In the genomic region with DNA sequence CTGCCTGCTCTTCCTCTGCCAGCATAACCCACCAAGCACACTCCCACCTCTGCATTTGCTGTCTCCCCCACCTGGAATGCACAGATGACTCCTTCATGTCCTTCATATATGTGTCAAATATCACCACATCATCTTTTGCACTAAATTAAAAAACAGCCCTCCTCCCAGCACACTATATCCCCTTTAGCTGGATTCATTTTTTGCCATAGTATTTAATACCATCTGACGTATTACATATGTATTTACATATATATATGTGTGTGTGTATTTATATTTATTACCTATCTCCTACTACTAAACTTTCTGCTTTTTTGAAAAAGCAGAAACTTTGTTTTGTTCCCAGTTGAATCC, we compare ENCODE assay signal across 12 cellular contexts. TPM values are rescaled to one million over a fixed set of nuclear protein-coding genes. Genes with fewer than 3 reads are reported as not detected.
DNase-seq lines count a peak whose midpoint lies in the region; TF ChIP-seq lines count a peak whose summit lies in the region.
"Had no signal": no experiment of that assay in that cellular context is flagged by ENCODE, and none has a peak within 500 bp of the region (broad histone marks: within the 10 kb centered on the region; RNA-seq: fewer than 3 reads in every experiment).

No MANE protein-coding gene starts in this region.

- H3K9me3 Mint-ChIP-seq in T-helper 2 cell treated with Interferon-gamma antibody and Interleukin-4, amounts not matched to agents 5 μg/mL and 100 μg/mL, for 36 hours, result no peaks in the 10 kb centered on the region
- H3K9me3 Mint-ChIP-seq: IgD-negative memory B cell had no signal

- no peaks in the 10 kb centered on the region for H3K79me2 ChIP-seq in MM.1S (ENCODE audit: low read length)

- H2BK5ac ChIP-seq in neuronal stem cell (ENCODE audit: low read length), result no peak overlapping the region

- H3K9me2 ChIP-seq in MM.1S (replicated peaks; ENCODE audit: insufficient read depth, low read length), result no peaks in the 10 kb centered on the region

- peaks cover 8% of the 10 kb centered on the region for H3K36me3 Mint-ChIP-seq in T-helper 2 cell treated with Interferon-gamma antibody and Interleukin-4, amounts not matched to agents 5 μg/mL and 100 μg/mL, for 36 hours (ENCODE audit: low read depth)

- H2AK5ac ChIP-seq in neuronal stem cell (ENCODE audit: low read depth, low read length), result no peak overlapping the region

- H3K79me1 ChIP-seq in neuronal stem cell (ENCODE audit: low read depth, low read length), result no peaks in the 10 kb centered on the region

- peaks cover 8% of the 10 kb centered on the region for H3K4me1 ChIP-seq in MM.1S (ENCODE audit: low read length)
- H3K4me1 ChIP-seq in ectodermal cell (ENCODE audit: control insufficient read depth, insufficient read depth, low read length), result peaks cover 4% of the 10 kb centered on the region
- H3K4me1 ChIP-seq in neuronal stem cell (ENCODE audit: control insufficient read depth in 2 of 2, insufficient read depth in 1 of 2, low read depth in 1 of 2, low read length in 2 of 2), result peaks cover 0 to 3% of the 10 kb centered on the region in 2 donors
- H3K4me1 ChIP-seq in thyroid gland, result no peaks in the 10 kb centered on the region
- H3K4me1 ChIP-seq: adrenal gland, colonic mucosa had no signal

- H3K4me3 Mint-ChIP-seq in T-helper 2 cell treated with Interferon-gamma antibody and Interleukin-4, amounts not matched to agents 5 μg/mL and 100 μg/mL, for 36 hours, result peak overlapping the region; percentile 60
- H3K4me3 Mint-ChIP-seq: IgD-negative memory B cell had no signal

- peak overlapping the region; percentile 23; the same call in 1 of the 2 replicates for H3K4me2 ChIP-seq in MM.1S (ENCODE audit: low read depth, low read length)
- H3K4me2 ChIP-seq in neuronal stem cell (ENCODE audit: insufficient read depth, low read length, poor library complexity, severe bottlenecking), result no peak overlapping the region

- peak overlapping the region; percentile 81 for H3K27ac Mint-ChIP-seq in T-helper 2 cell treated with Interferon-gamma antibody and Interleukin-4, amounts not matched to agents 5 μg/mL and 100 μg/mL, for 36 hours
- H3K27ac Mint-ChIP-seq: IgD-negative memory B cell had no signal

- H3K27me3 Mint-ChIP-seq in T-helper 2 cell treated with Interferon-gamma antibody and Interleukin-4, amounts not matched to agents 5 μg/mL and 100 μg/mL, for 36 hours (ENCODE audit: low read depth), result no peaks in the 10 kb centered on the region
- H3K27me3 Mint-ChIP-seq: IgD-negative memory B cell had no signal

- H4K91ac ChIP-seq in neuronal stem cell (ENCODE audit: low read depth, low read length, poor library complexity), result no peak overlapping the region

- H3K27ac ChIP-seq in MM.1S (ENCODE audit: low read length) (no peak overlapping the region), ectodermal cell (ENCODE audit: insufficient read depth, low read depth, low read length, poor library complexity, severe bottlenecking) (peak overlapping the region; percentile 55), neuronal stem cell (replicated peaks; ENCODE audit: low read length) (no peak overlapping the region), thyroid gland (no peak overlapping the region)
- H3K27ac ChIP-seq: adrenal gland, colonic mucosa, skin epidermis had no signal

- H2BK15ac ChIP-seq in neuronal stem cell (ENCODE audit: low read length), result no peak overlapping the region

- H2BK12ac ChIP-seq in neuronal stem cell (ENCODE audit: low read length), result peak overlapping the region; percentile 60

- H3K9me3 ChIP-seq in MM.1S (replicated peaks; ENCODE audit: insufficient read depth, low read length), result no peaks in the 10 kb centered on the region
- H3K9me3 ChIP-seq in ectodermal cell (ENCODE audit: control insufficient read depth, low read length), result no peaks in the 10 kb centered on the region
- H3K9me3 ChIP-seq in neuronal stem cell (replicated peaks in 1 of 2; ENCODE audit: control insufficient read depth in 2 of 2, insufficient read depth in 1 of 2, low read depth in 1 of 2, low read length in 2 of 2), result no peaks in the 10 kb centered on the region
- no peaks in the 10 kb centered on the region for H3K9me3 ChIP-seq in thyroid gland
- H3K9me3 ChIP-seq: adrenal gland, colonic mucosa had no signal

- no peak overlapping the region for H3K9ac ChIP-seq in MM.1S (ENCODE audit: low read length)
- H3K9ac ChIP-seq in neuronal stem cell (ENCODE audit: low read depth, low read length, poor library complexity), result no peak overlapping the region

- H2AFZ ChIP-seq in MM.1S (ENCODE audit: low read length) (peak overlapping the region; percentile 68), neuronal stem cell (ENCODE audit: low read length) (peak overlapping the region; percentile 66)

- TF ChIP-seq CTCF in MM.1S (IDR thresholded peaks at IDR 0.05; ENCODE audit: low read length) (no peak), thyroid gland (IDR thresholded peaks at IDR 0.05) (no peak)

- no peak overlapping the region for H3K4ac ChIP-seq in neuronal stem cell (ENCODE audit: low read length)

- no peaks in the 10 kb centered on the region for H4K20me1 ChIP-seq in MM.1S (ENCODE audit: insufficient read depth, low read length)

- DNase-seq in T-helper 2 cell treated with Interferon-gamma antibody and Interleukin-4, amounts not matched to agents 5 μg/mL and 100 μg/mL, for 36 hours (ENCODE audit: low spot score), result no peak
- DNase-seq in T-helper 2 cell (no peak), MM.1S (no peak), neuronal stem cell (ENCODE audit: low spot score) (no peak), NCI-H146 treated with DMSO at 0.1 percent for 48 hours (lab: John Stamatoyannopoulos, UW; ENCODE audit: unreplicated experiment) (no peak), activated gamma-delta T cell treated with Interleukin-2 at 50 U/mL for 16 hours (no peak), thyroid gland (no peak)

- H3K36me3 ChIP-seq in MM.1S (replicated peaks; ENCODE audit: insufficient read depth, low read length) (no peaks in the 10 kb centered on the region), ectodermal cell (ENCODE audit: control insufficient read depth, insufficient read depth, low read length) (peaks cover 3% of the 10 kb centered on the region), neuronal stem cell (replicated peaks in 1 of 2; ENCODE audit: control insufficient read depth in 2 of 2, insufficient read depth in 2 of 2, low read length in 2 of 2) (peaks cover 0 to 7% of the 10 kb centered on the region in 2 donors), thyroid gland (no peaks in the 10 kb centered on the region)
- H3K36me3 ChIP-seq: adrenal gland, colonic mucosa had no signal

- TF ChIP-seq POLR2A in thyroid gland (IDR thresholded peaks at IDR 0.05), result no peak

- H3K18ac ChIP-seq in neuronal stem cell (ENCODE audit: low read length), result peak overlapping the region; percentile 84

- H3K4me3 ChIP-seq in MM.1S (ENCODE audit: low read length) (no peak overlapping the region), ectodermal cell (ENCODE audit: insufficient read depth, low read depth, low read length) (no peak overlapping the region), neuronal stem cell (ENCODE audit: low read length in 2 of 2) (no peak overlapping the region), thyroid gland (replicated peaks in 1 of 3) (no peak overlapping the region)
- H3K4me3 ChIP-seq: adrenal gland, colonic mucosa, skin epidermis had no signal

- no peak overlapping the region for H3K23ac ChIP-seq in neuronal stem cell (ENCODE audit: low read depth, low read length, poor library complexity)

- no peaks in the 10 kb centered on the region for H3F3A ChIP-seq in MM.1S (ENCODE audit: insufficient read depth, low read length)

- H3K27me3 ChIP-seq in MM.1S (replicated peaks; ENCODE audit: insufficient read depth, low read length), result no peaks in the 10 kb centered on the region
- H3K27me3 ChIP-seq in ectodermal cell (ENCODE audit: control insufficient read depth, insufficient read depth, low read length, poor library complexity, severe bottlenecking), result no peaks in the 10 kb centered on the region
- H3K27me3 ChIP-seq in neuronal stem cell (ENCODE audit: control insufficient read depth in 3 of 3, insufficient read depth in 3 of 3, low read depth in 1 of 3, low read length in 3 of 3), result no peaks in the 10 kb centered on the region
- H3K27me3 ChIP-seq in thyroid gland, result no peaks in the 10 kb centered on the region
- H3K27me3 ChIP-seq: adrenal gland, colonic mucosa had no signal

- no peak overlapping the region for H4K8ac ChIP-seq in neuronal stem cell (ENCODE audit: low read depth, low read length)

- peaks cover 19% of the 10 kb centered on the region for H3K4me1 Mint-ChIP-seq in T-helper 2 cell treated with Interferon-gamma antibody and Interleukin-4, amounts not matched to agents 5 μg/mL and 100 μg/mL, for 36 hours (ENCODE audit: low read depth)

- no CpG with 5 or more reads among the region's 1 CpG for WGBS in ectodermal cell, 2 experiments
- WGBS in neuronal stem cell (ENCODE audit: extremely low coverage in 2 of 2, insufficient read length in 2 of 2, insufficient replicate concordance in 1 of 2), 2 donors, result no CpG with 5 or more reads among the region's 1 CpG
- WGBS in thyroid gland, 2 donors, result 97 to 98% methylated on average over 1 of the region's 1 CpG

- H3K14ac ChIP-seq in neuronal stem cell (ENCODE audit: low read length), result no peak overlapping the region

- H2BK120ac ChIP-seq in neuronal stem cell (ENCODE audit: low read depth, low read length), result no peak overlapping the region

- intact Hi-C loops in thyroid gland (cut with DNase I), result no loop called here

RNA-seq across cellular contexts. Expression of a gene that starts 29.4 kb away (rescaled TPM):
- 67.5 TPM for polyA plus RNA-seq in ectodermal cell (2013, experiment 1 of 4)
- 67.3 TPM for polyA plus RNA-seq in ectodermal cell (2013, experiment 2 of 4)
- 57.3 TPM for polyA plus RNA-seq in ectodermal cell (2013, experiment 3 of 4)
- polyA plus RNA-seq in ectodermal cell (2013, experiment 4 of 4), result 60.6 TPM
- 45.9 TPM for polyA plus RNA-seq in neuronal stem cell (2013, experiment 1 of 2)
- polyA plus RNA-seq in neuronal stem cell (2013, experiment 2 of 2), result 44.1 TPM
- 100 to 1,000 TPM in 1 of 4 donors, 10 to 100 TPM in 3; 60.3 to 103 (median 69.6) TPM for total RNA-seq in thyroid gland

RNA-seq across cellular contexts. Expression of a gene that starts 50.7 kb away (rescaled TPM):
- polyA plus RNA-seq in ectodermal cell (2013, experiment 1 of 4), result 107 TPM
- 108 TPM for polyA plus RNA-seq in ectodermal cell (2013, experiment 2 of 4)
- 78.0 TPM for polyA plus RNA-seq in ectodermal cell (2013, experiment 3 of 4)
- 82.3 TPM for polyA plus RNA-seq in ectodermal cell (2013, experiment 4 of 4)
- polyA plus RNA-seq in neuronal stem cell (2013, experiment 1 of 2), result 63.3 TPM
- 66.0 TPM for polyA plus RNA-seq in neuronal stem cell (2013, experiment 2 of 2)
- 1 to 10 TPM; 5.9 to 7.7 (median 6.2) TPM for total RNA-seq in thyroid gland

RNA-seq across cellular contexts. Expression of a gene that starts 56.6 kb away (rescaled TPM):
- 21.4 TPM for polyA plus RNA-seq in ectodermal cell (2013, experiment 1 of 4)
- 17.8 TPM for polyA plus RNA-seq in ectodermal cell (2013, experiment 2 of 4)
- polyA plus RNA-seq in ectodermal cell (2013, experiment 3 of 4), result 14.8 TPM
- polyA plus RNA-seq in ectodermal cell (2013, experiment 4 of 4), result 15.0 TPM
- polyA plus RNA-seq in neuronal stem cell (2013, experiment 1 of 2), result 10.3 TPM
- polyA plus RNA-seq in neuronal stem cell (2013, experiment 2 of 2), result 10.3 TPM
- total RNA-seq in thyroid gland, result 1 to 10 TPM in 3 of 4 donors, under 1 TPM in 1; 0.29 to 2.0 (median 1.6) TPM
